ENCODE assay signal across 12 cellular contexts in the genomic region with DNA sequence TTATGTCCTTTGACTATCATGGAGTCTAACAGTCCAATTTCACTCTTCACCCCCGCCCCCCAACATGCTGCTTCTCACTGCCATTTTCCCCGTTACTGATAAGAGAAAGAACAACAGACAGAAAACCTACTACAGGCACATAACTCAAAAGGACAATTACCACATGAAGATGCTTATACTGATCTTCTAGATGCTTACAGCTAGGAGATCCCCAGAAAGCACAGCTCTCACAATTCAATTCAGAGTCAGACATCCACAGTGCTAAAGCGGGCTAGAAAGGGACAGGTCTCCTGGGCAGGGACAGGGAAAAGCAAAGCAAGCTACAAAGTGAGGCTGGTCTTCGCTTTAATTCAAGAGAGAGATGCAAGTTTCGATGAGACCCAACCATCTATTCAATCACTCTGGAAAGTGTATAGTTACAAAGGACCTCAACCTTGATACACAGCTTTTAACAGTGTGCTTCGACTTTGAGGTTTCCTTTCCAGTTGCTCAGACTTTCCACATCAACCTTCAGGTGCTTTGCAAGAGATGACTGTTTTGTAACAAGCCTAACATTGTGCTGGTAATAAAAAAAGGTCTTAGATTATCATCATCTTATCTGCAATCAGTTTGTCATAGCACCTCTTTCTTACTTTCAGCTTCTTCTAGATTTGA.
DNase-seq lines count a peak whose midpoint lies in the region; ATAC-seq lines count a peak whose summit lies in the region.
"Had no signal": no experiment of that assay in that cellular context is flagged by ENCODE, and none has a peak within 500 bp of the region (broad histone marks: within the 10 kb centered on the region; RNA-seq: fewer than 3 reads in every experiment).

No MANE protein-coding gene starts in this region.

- ATAC-seq in activated CD4-positive, CD25-positive, alpha-beta regulatory T cell treated with anti-CD3 and anti-CD28 coated beads, Interleukin-2, amount 50 U/mL, for 24 hours: peak; percentile 92
- no peak for ATAC-seq in HG03039 (IDR thresholded peaks at IDR 0.05; ENCODE audit: unreplicated experiment)

- no peak for DNase-seq in activated CD4-positive, CD25-positive, alpha-beta regulatory T cell treated with anti-CD3 and anti-CD28 coated beads, Interleukin-2, amount 50 U/mL, for 72 hours
- peak; percentile 29 to 37 for DNase-seq in activated CD4-positive, alpha-beta T cell treated with anti-CD3 and anti-CD28 coated beads, Interleukin-2, amount 50 U/mL, for 48 hours
- DNase-seq in central memory CD4-positive, alpha-beta T cell: peak; percentile 65
- peak; percentile 35 to 77 (median 56) for DNase-seq in stimulated activated naive CD4-positive, alpha-beta T cell (lab: John Stamatoyannopoulos, UW)
- DNase-seq in NCI-H82 treated with DMSO at 0.1 percent for 48 hours (lab: John Stamatoyannopoulos, UW; ENCODE audit: unreplicated experiment) (no peak), NCI-H1092 treated with DMSO at 0.1 percent for 48 hours (lab: John Stamatoyannopoulos, UW) (no peak)
- DNase-seq: activated gamma-delta T cell, GOT3, NCI-H1105 treated with DMSO at 0.1 percent for 48 hours, NCI-H510A had no signal

Comparison
In these comparisons a context has a peak if more than half of its experiments do, and no peak if none do; other contexts are left out.
1. DNase-seq: peak in activated CD4-positive, alpha-beta T cell treated with anti-CD3 and anti-CD28 coated beads, Interleukin-2, amount 50 U/mL, for 48 hours (2 of 2), central memory CD4-positive, alpha-beta T cell (single experiment) and stimulated activated naive CD4-positive, alpha-beta T cell (6 of 6); none in activated CD4-positive, CD25-positive, alpha-beta regulatory T cell treated with anti-CD3 and anti-CD28 coated beads, Interleukin-2, amount 50 U/mL, for 72 hours (single experiment), NCI-H82 treated with DMSO at 0.1 percent for 48 hours (single experiment) and NCI-H1092 treated with DMSO at 0.1 percent for 48 hours (single experiment).